In the genomic region with DNA sequence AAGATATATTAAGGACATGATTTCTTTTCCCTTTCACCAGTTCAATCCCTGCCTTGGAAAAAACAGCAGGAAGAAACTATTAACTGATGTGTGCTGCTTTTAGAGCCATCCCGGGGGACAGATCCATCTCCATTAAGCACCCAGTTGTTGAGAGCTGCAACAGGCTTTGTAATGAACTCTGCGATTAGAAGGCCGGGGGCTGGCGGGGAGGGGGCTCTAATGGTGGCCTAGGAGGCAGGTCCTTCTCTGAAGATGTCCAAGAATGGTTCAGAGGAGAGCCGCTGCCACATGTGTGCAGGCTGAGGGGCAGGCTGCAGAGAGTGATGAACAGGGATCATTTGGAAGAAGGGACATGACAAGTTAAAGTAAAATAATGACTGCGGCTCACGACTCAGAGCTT, we compare ENCODE assay signal across 15 cellular contexts.
DNase-seq lines count a peak whose midpoint lies in the region; TF ChIP-seq lines count a peak whose summit lies in the region.
"Had no signal": no experiment of that assay in that cellular context is flagged by ENCODE, and none has a peak within 500 bp of the region (broad histone marks: within the 10 kb centered on the region; RNA-seq: fewer than 3 reads in every experiment).

No MANE protein-coding gene starts in this region.

- no peak overlapping the region for H3K27ac Mint-ChIP-seq in osteocyte (ENCODE audit: unreplicated experiment)
- H3K27ac Mint-ChIP-seq: CD14-positive monocyte had no signal

- DNase-seq in NCI-H2227 (lab: John Stamatoyannopoulos, UW; ENCODE audit: unreplicated experiment) = peak; percentile 29
- DNase-seq in NCI-H2227 treated with DMSO at 0.1 percent for 48 hours (lab: John Stamatoyannopoulos, UW) = no peak
- peak; percentile 56 for DNase-seq in SK-N-DZ (ENCODE audit: low spot score)
- peak; percentile 36 for DNase-seq in left kidney (ENCODE audit: low read depth, low spot score)
- peak; percentile 44 for DNase-seq in osteocyte (ENCODE audit: extremely low spot score, unreplicated experiment)
- DNase-seq in NCI-H345 treated with DMSO at 0.1 percent for 48 hours (lab: John Stamatoyannopoulos, UW; ENCODE audit: unreplicated experiment) = no peak
- no peak for DNase-seq in activated CD4-positive, alpha-beta T cell treated with anti-CD3 and anti-CD28 coated beads for 1 hour
- DNase-seq in HuH-7 (ENCODE audit: low spot score) = no peak
- DNase-seq: 8988T; CD4-positive, alpha-beta memory T cell; DMS153; DMS79; GDM1; GM23248 had no signal

- H3K27me3 Mint-ChIP-seq in osteocyte (ENCODE audit: unreplicated experiment) = no peaks in the 10 kb centered on the region

- peaks cover 11% of the 10 kb centered on the region for H3K9me3 Mint-ChIP-seq in osteocyte (ENCODE audit: unreplicated experiment)

- H3K4me3 Mint-ChIP-seq in osteocyte (ENCODE audit: unreplicated experiment) = no peak overlapping the region
- H3K4me3 Mint-ChIP-seq: CD14-positive monocyte; CD4-positive, alpha-beta memory T cell had no signal

- TF ChIP-seq CTCF in osteocyte (IDR thresholded peaks at IDR 0.05) = no peak

- H3K4me1 Mint-ChIP-seq in osteocyte (ENCODE audit: unreplicated experiment) = no peaks in the 10 kb centered on the region
- H3K4me1 Mint-ChIP-seq: CD14-positive monocyte; CD4-positive, alpha-beta memory T cell had no signal

- H3K36me3 Mint-ChIP-seq in osteocyte (ENCODE audit: unreplicated experiment) = no peaks in the 10 kb centered on the region
- H3K36me3 Mint-ChIP-seq: CD14-positive monocyte; CD4-positive, alpha-beta memory T cell had no signal

Comparison
In these comparisons a context has a peak if more than half of its experiments do, and no peak if none do; other contexts are left out.
1. DNase-seq: peak in NCI-H2227 (single experiment), SK-N-DZ (single experiment), left kidney (single experiment) and osteocyte (single experiment); none in NCI-H2227 treated with DMSO at 0.1 percent for 48 hours (single experiment), NCI-H345 treated with DMSO at 0.1 percent for 48 hours (single experiment), activated CD4-positive, alpha-beta T cell treated with anti-CD3 and anti-CD28 coated beads for 1 hour (single experiment) and HuH-7 (single experiment).